Comparison of ENCODE assay signal across 17 cellular contexts in the genomic region with DNA sequence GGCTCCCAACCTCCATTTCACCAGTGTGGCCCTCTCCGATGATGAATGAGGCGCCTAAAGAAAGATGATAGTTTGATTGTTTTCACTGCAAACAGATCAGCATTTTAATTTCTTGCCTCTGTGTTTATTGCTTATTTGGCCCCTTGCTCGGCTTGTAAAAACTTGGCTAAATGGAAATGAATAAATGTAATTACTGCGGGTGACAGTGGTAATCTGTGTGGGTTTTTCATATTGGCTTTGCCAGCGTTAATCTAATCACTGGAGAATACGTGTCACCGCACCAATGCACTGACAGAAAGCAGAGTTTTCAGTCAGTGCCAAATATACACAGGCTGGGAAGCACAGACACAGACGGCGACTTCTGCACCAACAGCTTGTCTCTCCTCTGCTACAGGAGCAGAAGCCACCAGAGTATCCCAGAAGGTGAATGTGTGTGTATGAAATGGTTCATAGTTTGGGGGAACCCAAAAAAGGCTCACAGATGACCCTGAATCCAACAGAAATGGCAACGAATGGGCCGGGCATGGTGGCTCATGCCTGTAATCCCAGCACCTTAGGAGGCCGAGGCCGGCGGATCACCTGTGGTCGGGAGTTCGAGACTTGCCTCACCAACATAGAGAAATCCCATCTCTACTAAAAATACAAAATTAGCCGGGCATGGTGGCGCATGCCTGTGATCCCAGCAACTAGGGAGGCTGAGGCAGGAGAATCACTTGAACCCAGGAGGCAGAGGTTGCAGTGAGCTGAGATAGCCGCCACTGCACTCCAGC.
DNase-seq lines count a peak whose midpoint lies in the region; ATAC-seq and TF ChIP-seq lines count a peak whose summit lies in the region.
"Had no signal": no experiment of that assay in that cellular context is flagged by ENCODE, and none has a peak within 500 bp of the region (broad histone marks: within the 10 kb centered on the region; RNA-seq: fewer than 3 reads in every experiment).

No MANE protein-coding gene starts in this region.

- no peaks in the 10 kb centered on the region for H3K9me3 ChIP-seq in heart right ventricle
- H3K9me3 ChIP-seq: A549, BLaER1, Caco-2 had no signal

- WGBS in heart right ventricle, 2 donors, result 58 to 66% methylated on average over 19 of the region's 19 CpGs

- TF ChIP-seq CTCF in heart right ventricle (IDR thresholded peaks at IDR 0.05), result no peak

- peak overlapping the region in 3 of 10 donors; percentile 11 to 21 (median 17) for H3K4me3 ChIP-seq in heart right ventricle
- H3K4me3 ChIP-seq: A549, BLaER1, GM23338 had no signal

- H3K36me3 ChIP-seq in heart right ventricle, result no peaks in the 10 kb centered on the region
- H3K36me3 ChIP-seq: BLaER1 had no signal

- DNase-seq in heart right ventricle, result no peak
- DNase-seq in left ventricle myocardium superior, result no peak
- peak; percentile 30 for DNase-seq in NCI-H2081 treated with DMSO at 0.1 percent for 48 hours (lab: John Stamatoyannopoulos, UW)
- DNase-seq in SK-N-DZ (ENCODE audit: low spot score), result peak; percentile 97
- peak; percentile 30 for DNase-seq in left kidney (ENCODE audit: low read depth, low spot score)
- no peak for DNase-seq in stimulated activated naive CD8-positive, alpha-beta T cell treated with anti-CD3 and anti-CD28 coated beads, Interleukin-15, Interleukin-2, amounts not matched to agents 100 U/mL and 50 U/mL, for 24 hours
- no peak for DNase-seq in erythroblast (lab: John Stamatoyannopoulos, UW)
- DNase-seq: Caco-2; CD8-positive, alpha-beta memory T cell; DND-41; GF-D8; H7; IMR-90 had no signal

- no peak overlapping the region for H3K27ac ChIP-seq in heart right ventricle
- H3K27ac ChIP-seq: A549, BLaER1 had no signal

- intact Hi-C loops in heart right ventricle (cut with DNase I), result no loop called here
- intact Hi-C loops in left ventricle myocardium superior (cut with micrococcal nuclease), result no loop called here

- H3K27me3 ChIP-seq in heart right ventricle, result peaks cover 0 to 11% (median 0%) of the 10 kb centered on the region in 7 donors
- H3K27me3 ChIP-seq: BLaER1 had no signal

- no peaks in the 10 kb centered on the region for H3K4me1 ChIP-seq in heart right ventricle
- H3K4me1 ChIP-seq: A549, BLaER1, Caco-2 had no signal

- no peak for TF ChIP-seq POLR2A in erythroblast (IDR thresholded peaks at IDR 0.05; ENCODE audit: low read length)

- peak in 5 of 8 donors; percentile 35 to 59 (median 42) for ATAC-seq in heart right ventricle
- ATAC-seq in left ventricle myocardium superior, result no peak
- no peak for ATAC-seq in HG02973 (IDR thresholded peaks at IDR 0.05; ENCODE audit: unreplicated experiment)
- no peak for ATAC-seq in stimulated activated naive CD8-positive, alpha-beta T cell treated with anti-CD3 and anti-CD28 coated beads, Interleukin-15, Interleukin-2, amounts not matched to agents 100 U/mL and 50 U/mL, for 24 hours
- ATAC-seq: A549, GM23338 had no signal

Comparison
In these comparisons a context has a peak if more than half of its experiments do, and no peak if none do; other contexts are left out.
1. ATAC-seq: peak in heart right ventricle (5 of 8); none in left ventricle myocardium superior (single experiment), HG02973 (single experiment) and stimulated activated naive CD8-positive, alpha-beta T cell treated with anti-CD3 and anti-CD28 coated beads, Interleukin-15, Interleukin-2, amounts not matched to agents 100 U/mL and 50 U/mL, for 24 hours (single experiment).
2. DNase-seq: peak in NCI-H2081 treated with DMSO at 0.1 percent for 48 hours (single experiment), SK-N-DZ (single experiment) and left kidney (single experiment); none in heart right ventricle (0 of 2), left ventricle myocardium superior (single experiment), stimulated activated naive CD8-positive, alpha-beta T cell treated with anti-CD3 and anti-CD28 coated beads, Interleukin-15, Interleukin-2, amounts not matched to agents 100 U/mL and 50 U/mL, for 24 hours (single experiment) and erythroblast (0 of 2).